In genomic region chr5:50699737-50700136, GRCh38 we compare ENCODE assay signal across 14 cellular contexts. TPM values are rescaled to one million over a fixed set of nuclear protein-coding genes. Genes with fewer than 3 reads are reported as not detected.
DNase-seq lines count a peak whose midpoint lies in the region; ATAC-seq and TF ChIP-seq lines count a peak whose summit lies in the region.
"Had no signal": no experiment of that assay in that cellular context is flagged by ENCODE, and none has a peak within 500 bp of the region (broad histone marks: within the 10 kb centered on the region; RNA-seq: fewer than 3 reads in every experiment).

No MANE protein-coding gene starts in this region.

- no peaks in the 10 kb centered on the region for H3F3A ChIP-seq in SK-N-SH (replicated peaks; ENCODE audit: insufficient read depth)

- no peaks in the 10 kb centered on the region for H3K36me3 ChIP-seq in CD8-positive, alpha-beta memory T cell (ENCODE audit: insufficient read depth, low read length)
- H3K36me3 ChIP-seq in SK-N-SH (replicated peaks in 1 of 2; ENCODE audit: control insufficient read depth in 1 of 2, insufficient read depth in 2 of 2, low read length in 1 of 2), result no peaks in the 10 kb centered on the region
- H3K36me3 ChIP-seq: uterus had no signal

- H4K20me1 ChIP-seq in SK-N-SH (ENCODE audit: insufficient read depth), result no peaks in the 10 kb centered on the region

- H3K4me1 Mint-ChIP-seq in CD4-positive, alpha-beta T cell (ENCODE audit: low read depth), result peaks cover 90% of the 10 kb centered on the region
- peaks cover 88 to 98% (median 96%) of the 10 kb centered on the region in 3 donors for H3K4me1 Mint-ChIP-seq in CD8-positive, alpha-beta memory T cell

- H3K36me3 Mint-ChIP-seq in CD4-positive, alpha-beta T cell (ENCODE audit: low read depth), result peaks cover 35% of the 10 kb centered on the region
- peaks cover 3 to 56% (median 19%) of the 10 kb centered on the region in 3 donors for H3K36me3 Mint-ChIP-seq in CD8-positive, alpha-beta memory T cell

- H3K9me3 Mint-ChIP-seq in CD4-positive, alpha-beta T cell, result no peaks in the 10 kb centered on the region
- no peaks in the 10 kb centered on the region for H3K9me3 Mint-ChIP-seq in CD8-positive, alpha-beta memory T cell

- H3K9me2 ChIP-seq in SK-N-SH, result no peaks in the 10 kb centered on the region

- no peak for TF ChIP-seq CTCF in CD4-positive, alpha-beta T cell (IDR thresholded peaks at IDR 0.05)
- TF ChIP-seq CTCF in SK-N-SH (IDR thresholded peaks at IDR 0.05), result no peak
- no peak for TF ChIP-seq CTCF in fibroblast of mammary gland (conservative IDR thresholded peaks at IDR 0.05; ENCODE audit: control insufficient read depth, insufficient read depth, low read depth, low read length)

- POLR2A ChIA-PET in CD4-positive, alpha-beta T cell (lab: Charles Lee), result no interaction called here
- POLR2A ChIA-PET in CD8-positive, alpha-beta memory T cell (lab: Charles Lee), result no interaction called here
- POLR2A ChIA-PET in SK-N-SH (lab: Yijun Ruan, JAX), result no interaction called here

- no peaks in the 10 kb centered on the region for H3K27me3 Mint-ChIP-seq in CD4-positive, alpha-beta T cell
- H3K27me3 Mint-ChIP-seq in CD8-positive, alpha-beta memory T cell, result no peaks in the 10 kb centered on the region
- H3K27me3 Mint-ChIP-seq: stimulated activated memory B cell treated with anti-CD40 and anti-IgM and Interleukin-4, amounts not matched to agents 10 μg/mL and 1 μg/mL and 100 μg/mL, for 72 hours had no signal

- H3K27ac Mint-ChIP-seq in CD4-positive, alpha-beta T cell, result peak overlapping the region; percentile 31
- H3K27ac Mint-ChIP-seq in CD8-positive, alpha-beta memory T cell, result peak overlapping the region in 7 of 8 donors; percentile 0 to 79 (median 69)
- H3K27ac Mint-ChIP-seq: stimulated activated memory B cell treated with anti-CD40 and anti-IgM and Interleukin-4, amounts not matched to agents 10 μg/mL and 1 μg/mL and 100 μg/mL, for 72 hours had no signal

- H3K9me3 ChIP-seq in CD4-positive, alpha-beta T cell (ENCODE audit: control insufficient read depth, low read length), result no peaks in the 10 kb centered on the region
- H3K9me3 ChIP-seq in CD8-positive, alpha-beta memory T cell (ENCODE audit: low read length), result no peaks in the 10 kb centered on the region
- no peaks in the 10 kb centered on the region for H3K9me3 ChIP-seq in SK-N-SH
- H3K9me3 ChIP-seq: uterus had no signal

- no peaks in the 10 kb centered on the region for H3K27me3 ChIP-seq in CD4-positive, alpha-beta T cell (ENCODE audit: control insufficient read depth, insufficient read depth, low read length)
- no peaks in the 10 kb centered on the region for H3K27me3 ChIP-seq in CD8-positive, alpha-beta memory T cell (ENCODE audit: insufficient read depth, low read length, poor library complexity, severe bottlenecking)
- H3K27me3 ChIP-seq in SK-N-SH (ENCODE audit: insufficient read depth), result no peaks in the 10 kb centered on the region
- H3K27me3 ChIP-seq: uterus had no signal

- H3K79me2 ChIP-seq in SK-N-SH (ENCODE audit: insufficient read depth), result no peaks in the 10 kb centered on the region

- no peak for TF ChIP-seq EP300 in SK-N-SH (IDR thresholded peaks at IDR 0.05; ENCODE audit: borderline replicate concordance in 1 of 2, low read depth in 1 of 2, low read length in 1 of 2)

- CTCF ChIA-PET in CD4-positive, alpha-beta T cell (lab: Charles Lee), result no interaction called here
- CTCF ChIA-PET in CD8-positive, alpha-beta memory T cell (lab: Charles Lee), result interaction anchor here (1.1 kb wide), 1 partner anchor 10 kb away, joined by 3 read pairs; no protein-coding TSS in a partner anchor
- CTCF ChIA-PET in SK-N-SH (lab: Yijun Ruan, JAX), result no interaction called here

- peaks cover 44% of the 10 kb centered on the region for H3K4me1 ChIP-seq in CD8-positive, alpha-beta memory T cell (ENCODE audit: insufficient read depth, low read length)
- H3K4me1 ChIP-seq in SK-N-SH (ENCODE audit: control insufficient read depth in 1 of 2, insufficient read depth in 2 of 2, low read depth in 1 of 2, low read length in 1 of 2), result peaks cover 0 to 7% of the 10 kb centered on the region in 2 experiments; a peak in 1 of 4 replicates
- H3K4me1 ChIP-seq: uterus had no signal

- no peak overlapping the region for H3K4me2 ChIP-seq in SK-N-SH

- no peak for DNase-seq in CD4-positive, alpha-beta T cell
- DNase-seq in CD8-positive, alpha-beta memory T cell, result no peak
- no peak for DNase-seq in SK-N-SH
- peak; percentile 65 for DNase-seq in fibroblast of mammary gland (ENCODE audit: low read depth)
- no peak for DNase-seq in activated CD8-positive, alpha-beta memory T cell treated with anti-CD3 and anti-CD28 coated beads, Interleukin-2, amount 50 U/mL, for 4 hours
- no peak for DNase-seq in COLO829 (ENCODE audit: low spot score)
- DNase-seq: C1 segment of cervical spinal cord, H7, head of caudate nucleus, KBM-7, NCI-H510A, uterus had no signal

- peak; percentile 48 for ATAC-seq in CD4-positive, alpha-beta T cell (ENCODE audit: poor library complexity)
- ATAC-seq in GM21360 (IDR thresholded peaks at IDR 0.05; ENCODE audit: unreplicated experiment), result no peak
- ATAC-seq: stimulated activated memory B cell treated with anti-CD40 and anti-IgM and Interleukin-4, amounts not matched to agents 10 μg/mL and 1 μg/mL and 100 μg/mL, for 72 hours had no signal

- no peak overlapping the region for H3K4me3 ChIP-seq in CD8-positive, alpha-beta memory T cell (ENCODE audit: low read length)
- H3K4me3 ChIP-seq in SK-N-SH (ENCODE audit: low read depth in 2 of 2, low read length in 1 of 2), result no peak overlapping the region
- no peak overlapping the region for H3K4me3 ChIP-seq in fibroblast of mammary gland (ENCODE audit: control insufficient read depth, low read depth, low read length)
- H3K4me3 ChIP-seq: uterus had no signal

- no peak overlapping the region for H3K9ac ChIP-seq in SK-N-SH

- no peak overlapping the region for H3K4me3 Mint-ChIP-seq in CD4-positive, alpha-beta T cell
- peak overlapping the region in 4 of 7 donors; percentile 5 to 47 (median 10) for H3K4me3 Mint-ChIP-seq in CD8-positive, alpha-beta memory T cell
- H3K4me3 Mint-ChIP-seq: stimulated activated memory B cell treated with anti-CD40 and anti-IgM and Interleukin-4, amounts not matched to agents 10 μg/mL and 1 μg/mL and 100 μg/mL, for 72 hours had no signal

- TF ChIP-seq RAD21 in SK-N-SH (IDR thresholded peaks at IDR 0.05; ENCODE audit: low read length), result no peak

- 56% methylated on average over 2 of the region's 2 CpGs for WGBS in SK-N-SH (ENCODE audit: low lambda C conversion rate)

- intact Hi-C loops in CD4-positive, alpha-beta T cell (cut with DNase I, micrococcal nuclease), result no loop called here

- no peak overlapping the region for H3K27ac ChIP-seq in CD4-positive, alpha-beta T cell (ENCODE audit: low read depth, low read length)
- H3K27ac ChIP-seq in CD8-positive, alpha-beta memory T cell (ENCODE audit: low read depth, low read length), result no peak overlapping the region
- H3K27ac ChIP-seq in SK-N-SH (ENCODE audit: low read depth in 2 of 2, low read length in 1 of 2), result no peak overlapping the region
- H3K27ac ChIP-seq: uterus had no signal

- no peak overlapping the region for H2AFZ ChIP-seq in SK-N-SH (ENCODE audit: low read depth)

TF ChIP-seq in SK-N-SH, 30 proteins besides CTCF, POLR2A, EP300 and RAD21:
- no peak for TF ChIP-seq RCOR1 (IDR thresholded peaks at IDR 0.05; ENCODE audit: low read length)
- TF ChIP-seq FOXM1 (IDR thresholded peaks at IDR 0.05; ENCODE audit: low read depth), result no peak
- TF ChIP-seq PBX3 (IDR thresholded peaks at IDR 0.05), result peak; percentile 63
- no peak for TF ChIP-seq TEAD4 (IDR thresholded peaks at IDR 0.05; ENCODE audit: borderline replicate concordance, insufficient read depth)
- TF ChIP-seq NFIC (IDR thresholded peaks at IDR 0.05; ENCODE audit: borderline replicate concordance), result no peak
- TF ChIP-seq CHD2 (IDR thresholded peaks at IDR 0.05; ENCODE audit: low read length, partially characterized antibody), result no peak
- peak; percentile 17; the same call in 1 of the 2 replicates for TF ChIP-seq TCF12 (IDR thresholded peaks at IDR 0.05)

RNA-seq across cellular contexts. Expression of gene PARP8, which starts 33.3 kb away (rescaled TPM):
- 100 to 1,000 TPM; 181 to 200 TPM for total RNA-seq in CD4-positive, alpha-beta T cell
- 10 to 100 TPM; 55.4 to 58.4 TPM for total RNA-seq in CD8-positive, alpha-beta memory T cell
- polyA plus RNA-seq in CD8-positive, alpha-beta memory T cell, result 142 TPM
- 6.2 and 8.6 TPM in 2 replicates for polyA plus RNA-seq in SK-N-SH (2012; rRNA removed)
- 7.2 and 8.0 TPM in 2 replicates for polyA plus RNA-seq in SK-N-SH (2012; cell fraction: cytosol; rRNA removed)
- polyA plus RNA-seq in SK-N-SH (2012; cell fraction: nucleus; rRNA removed), result 7.9 and 14.1 TPM in 2 replicates
